In genomic region chr9:81592890-81593271, GRCh38 we compare ENCODE assay signal across 11 cellular contexts.
DNase-seq lines count a peak whose midpoint lies in the region; ATAC-seq and TF ChIP-seq lines count a peak whose summit lies in the region.
"Had no signal": no experiment of that assay in that cellular context is flagged by ENCODE, and none has a peak within 500 bp of the region (broad histone marks: within the 10 kb centered on the region; RNA-seq: fewer than 3 reads in every experiment).

No MANE protein-coding gene starts in this region.

- H3K27ac ChIP-seq in spleen = peak overlapping the region in 7 of 8 donors; percentile 40 to 61 (median 55)

- H3K9me3 ChIP-seq in spleen (peaks cover 0 to 4% (median 0%) of the 10 kb centered on the region in 8 donors), HAP-1 (no peaks in the 10 kb centered on the region)

- peaks cover 0 to 71% (median 32%) of the 10 kb centered on the region in 6 donors for H3K36me3 ChIP-seq in spleen
- H3K36me3 ChIP-seq in HAP-1 (replicated peaks) = no peaks in the 10 kb centered on the region

- no peak for ATAC-seq in GM19397 (IDR thresholded peaks at IDR 0.05; ENCODE audit: unreplicated experiment)

- in situ Hi-C loops in HAP-1 (cut with MboI; ENCODE audit: low sequenced_read_pairs) = no loop called here

- TF ChIP-seq POLR2A in lower leg skin (IDR thresholded peaks at IDR 0.05) (no peak), spleen (IDR thresholded peaks at IDR 0.05) (no peak), erythroblast (IDR thresholded peaks at IDR 0.05; ENCODE audit: low read length) (no peak)

- H3K4me1 ChIP-seq in spleen (peaks cover 12 to 70% (median 48%) of the 10 kb centered on the region in 6 donors), HAP-1 (no peaks in the 10 kb centered on the region)

- WGBS in lower leg skin, 2 donors = 73 to 80% methylated on average over 15 of the region's 15 CpGs
- WGBS in spleen, 5 donors = 23 to 43% (median 29%) methylated on average over 15 of the region's 15 CpGs

- peak; percentile 47 for DNase-seq in DMS153 treated with DMSO at 0.1 percent for 48 hours (lab: John Stamatoyannopoulos, UW; ENCODE audit: unreplicated experiment)
- DNase-seq in dermis microvascular lymphatic vessel endothelial cell (ENCODE audit: low read depth in 2 of 2) = peak; percentile 38 to 85
- peak; percentile 32 to 89 for DNase-seq in lower leg skin (ENCODE audit: low spot score in 2 of 2)
- DNase-seq in spleen = peak; percentile 86
- DNase-seq in GM20000 (ENCODE audit: low spot score) = no peak
- no peak for DNase-seq in HAP-1 (ENCODE audit: low spot score in 2 of 2)
- DNase-seq in erythroblast (lab: John Stamatoyannopoulos, UW) = no peak
- DNase-seq: NCI-H1417 treated with DMSO at 0.1 percent for 48 hours, NCI-H748 treated with DMSO at 0.1 percent for 48 hours, SHP77 treated with DMSO at 0.1 percent for 48 hours had no signal

- TF ChIP-seq CTCF in lower leg skin (IDR thresholded peaks at IDR 0.05) (no peak), spleen (IDR thresholded peaks at IDR 0.05 in 8 of 11, conservative IDR thresholded peaks at IDR 0.05 in 3 of 11) (no peak), GM20000 (IDR thresholded peaks at IDR 0.05; ENCODE audit: extremely low read depth, missing control alignments) (no peak)

- intact Hi-C loops in lower leg skin (cut with DNase I; ENCODE audit: low total_unique reads) = no loop called here
- intact Hi-C loops in spleen (cut with DNase I; ENCODE audit: low total_unique reads) = loop anchor here (10.0 kb wide), 2 partner anchors 68 to 92 kb away; partner anchors contain the start of gene TLE1

- H3K4me3 ChIP-seq in lower leg skin (ENCODE audit: low read depth, poor library complexity, severe bottlenecking) (no peak overlapping the region), spleen (no peak overlapping the region), HAP-1 (no peak overlapping the region)

- H3K27me3 ChIP-seq in spleen (replicated peaks in 1 of 7) (no peaks in the 10 kb centered on the region), HAP-1 (ENCODE audit: low read depth) (no peaks in the 10 kb centered on the region)

Comparison
In these comparisons a context has a peak if more than half of its experiments do, and no peak if none do; other contexts are left out.
1. DNase-seq: peak in DMS153 treated with DMSO at 0.1 percent for 48 hours (single experiment), dermis microvascular lymphatic vessel endothelial cell (2 of 2), lower leg skin (2 of 2) and spleen (single experiment); none in GM20000 (single experiment), HAP-1 (0 of 2) and erythroblast (0 of 2).